In the genomic region with DNA sequence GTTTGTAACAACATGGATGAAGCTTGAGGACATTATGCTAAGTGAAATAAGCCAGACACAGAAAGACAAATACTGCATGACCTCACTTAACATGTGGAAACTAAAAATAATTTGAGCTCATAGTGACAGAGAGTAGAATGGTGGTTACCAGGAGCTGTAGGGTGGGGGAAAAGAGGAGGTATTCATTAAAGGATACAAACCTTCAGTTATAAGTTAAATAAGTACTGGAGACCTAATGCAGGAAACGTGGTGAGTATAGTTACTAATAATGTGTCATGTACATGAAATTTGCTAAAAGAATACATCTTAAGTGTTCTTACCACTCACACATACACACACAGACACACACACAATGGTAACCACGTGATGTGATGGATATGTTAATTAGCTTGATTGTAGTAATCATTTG, we compare ENCODE assay signal across 1 cellular context.
TF ChIP-seq lines count a peak whose summit lies in the region.

No MANE protein-coding gene starts in this region.

TF ChIP-seq in IMR-90, 13 proteins besides CTCF, POLR2A, EP300 and RAD21 (continued from another document):
- TF ChIP-seq SMC3 (IDR thresholded peaks at IDR 0.05; ENCODE audit: low read depth, low read length): no peak
- TF ChIP-seq RCOR1 (IDR thresholded peaks at IDR 0.05; ENCODE audit: insufficient replicate concordance, low read length): no peak
- peak; percentile 25; the same call in 1 of the 2 replicates for TF ChIP-seq BHLHE40 (IDR thresholded peaks at IDR 0.05; ENCODE audit: low read depth, low read length)
- TF ChIP-seq RFX5 (IDR thresholded peaks at IDR 0.05; ENCODE audit: low read depth, low read length): no peak
- TF ChIP-seq FOS (IDR thresholded peaks at IDR 0.05; ENCODE audit: low read depth, low read length): no peak
- no peak for TF ChIP-seq MAFK (IDR thresholded peaks at IDR 0.05; ENCODE audit: low read depth, low read length)
- TF ChIP-seq CHD1 (IDR thresholded peaks at IDR 0.05; ENCODE audit: low read depth, low read length): no peak
- TF ChIP-seq, protein P1, sequence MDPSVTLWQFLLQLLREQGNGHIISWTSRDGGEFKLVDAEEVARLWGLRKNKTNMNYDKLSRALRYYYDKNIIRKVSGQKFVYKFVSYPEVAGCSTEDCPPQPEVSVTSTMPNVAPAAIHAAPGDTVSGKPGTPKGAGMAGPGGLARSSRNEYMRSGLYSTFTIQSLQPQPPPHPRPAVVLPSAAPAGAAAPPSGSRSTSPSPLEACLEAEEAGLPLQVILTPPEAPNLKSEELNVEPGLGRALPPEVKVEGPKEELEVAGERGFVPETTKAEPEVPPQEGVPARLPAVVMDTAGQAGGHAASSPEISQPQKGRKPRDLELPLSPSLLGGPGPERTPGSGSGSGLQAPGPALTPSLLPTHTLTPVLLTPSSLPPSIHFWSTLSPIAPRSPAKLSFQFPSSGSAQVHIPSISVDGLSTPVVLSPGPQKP (IDR thresholded peaks at IDR 0.05; ENCODE audit: borderline replicate concordance, low read depth, low read length): no peak
- TF ChIP-seq MAZ (IDR thresholded peaks at IDR 0.05; ENCODE audit: borderline replicate concordance, low read depth, low read length): no peak
